Comparison of ENCODE assay signal across 28 cellular contexts in the genomic region with DNA sequence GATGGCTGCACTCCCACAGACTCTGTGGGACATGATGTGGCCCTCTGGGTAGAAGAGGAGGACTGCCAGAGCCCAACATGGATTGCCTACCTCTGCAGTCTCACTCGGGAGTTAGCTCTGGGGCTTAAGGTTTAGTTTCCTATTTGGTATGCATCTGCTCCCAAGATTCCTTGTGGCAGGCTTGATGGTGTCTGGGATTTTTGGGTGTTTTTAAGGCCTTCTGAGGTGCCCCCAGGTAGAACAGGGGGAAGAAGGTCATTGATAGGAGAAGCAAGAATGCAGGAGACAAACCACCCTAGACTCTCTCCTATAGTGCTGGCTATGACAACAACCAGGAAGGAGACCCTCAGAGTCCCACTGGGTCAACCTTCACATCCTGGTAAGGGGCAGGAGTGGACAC. TPM values are rescaled to one million over a fixed set of nuclear protein-coding genes. Genes with fewer than 3 reads are reported as not detected.
"Had no signal": no experiment of that assay in that cellular context is flagged by ENCODE, and none has a peak within 500 bp of the region (broad histone marks: within the 10 kb centered on the region; RNA-seq: fewer than 3 reads in every experiment).

No MANE protein-coding gene starts in this region.

- H3K27me3 ChIP-seq: colonic mucosa, esophagus squamous epithelium, gastrocnemius medialis had no signal

- H3K27ac ChIP-seq: colonic mucosa, esophagus squamous epithelium, gastrocnemius medialis, heart right ventricle, left lung, lower lobe of right lung had no signal

- H3K9me3 Mint-ChIP-seq: dendritic cell treated with granulocyte-macrophage colony-stimulating factor and Interleukin-4, amounts not matched to agents 40 ng/mL and 50 ng/mL, for 4 days; mesothelial cell of epicardium had no signal

- H3K9me3 ChIP-seq: colonic mucosa, esophagus squamous epithelium, gastrocnemius medialis, heart right ventricle, left lung, lower lobe of right lung, mucosa of descending colon had no signal

- H3K4me3 Mint-ChIP-seq: dendritic cell treated with granulocyte-macrophage colony-stimulating factor and Interleukin-4, amounts not matched to agents 40 ng/mL and 50 ng/mL, for 4 days; effector memory CD8-positive, alpha-beta T cell; mesothelial cell of epicardium; naive B cell had no signal

- DNase-seq: cerebellar nuclear complex; cortex of kidney; effector CD8-positive, alpha-beta T cell; effector memory CD8-positive, alpha-beta T cell; esophagus squamous epithelium; foreskin fibroblast; foreskin melanocyte; gastrocnemius medialis; glutamatergic neuron; heart right ventricle; hypothalamus; kidney; kidney glomerular epithelial cell; left lung; left ventricle myocardium superior; lower lobe of right lung; mesenchymal stem cell; mucosa of descending colon; naive B cell had no signal

- H3K36me3 Mint-ChIP-seq: mesothelial cell of epicardium, naive B cell had no signal

- H3K4me1 ChIP-seq: colonic mucosa, esophagus squamous epithelium, gastrocnemius medialis, heart right ventricle, left lung, lower lobe of right lung had no signal

- H3K4me1 Mint-ChIP-seq: naive B cell had no signal

- H3K27ac Mint-ChIP-seq: dendritic cell treated with granulocyte-macrophage colony-stimulating factor and Interleukin-4, amounts not matched to agents 40 ng/mL and 50 ng/mL, for 4 days; effector memory CD8-positive, alpha-beta T cell; mesothelial cell of epicardium had no signal

- H3K4me3 ChIP-seq: colonic mucosa, esophagus squamous epithelium, gastrocnemius medialis, heart right ventricle, left lung, lower lobe of right lung, mucosa of descending colon had no signal

- ATAC-seq: effector memory CD8-positive, alpha-beta T cell; gastrocnemius medialis; heart right ventricle; left lung; left ventricle myocardium superior; lower lobe of right lung; mucosa of descending colon had no signal

- H3K36me3 ChIP-seq: colonic mucosa, esophagus squamous epithelium, gastrocnemius medialis, heart right ventricle, left lung, lower lobe of right lung had no signal

RNA-seq across cellular contexts. Expression of a gene that starts 46.7 kb away (rescaled TPM):
- total RNA-seq: chondrocyte, dermis microvascular lymphatic vessel endothelial cell, endothelial cell of umbilical vein, glomerular endothelial cell, lung microvascular endothelial cell, myocyte had no signal
- polyA plus RNA-seq: endothelial cell of umbilical vein had no signal
